In genomic region chr2:32626591-32627221, GRCh38 we compare ENCODE assay signal across 2 cellular contexts.
TF ChIP-seq lines count a peak whose summit lies in the region.

No MANE protein-coding gene starts in this region.

TF ChIP-seq in SK-N-SH, 30 proteins besides CTCF, POLR2A, EP300 and RAD21 (continued from another document):
- TF ChIP-seq ZBTB33 (IDR thresholded peaks at IDR 0.05; ENCODE audit: borderline replicate concordance, low read depth): no peak
- no peak for TF ChIP-seq RFX5 (IDR thresholded peaks at IDR 0.05; ENCODE audit: low read length)
- no peak for TF ChIP-seq FOSL2 (IDR thresholded peaks at IDR 0.05; ENCODE audit: borderline replicate concordance, low read depth)
- no peak for TF ChIP-seq ELF1 (IDR thresholded peaks at IDR 0.05)
- TF ChIP-seq IRF3 (IDR thresholded peaks at IDR 0.05; ENCODE audit: low read depth, low read length): no peak
- TF ChIP-seq NFIC (IDR thresholded peaks at IDR 0.05; ENCODE audit: borderline replicate concordance): no peak
- no peak for TF ChIP-seq SMC3 (IDR thresholded peaks at IDR 0.05; ENCODE audit: low read depth, low read length)
- no peak for TF ChIP-seq RXRA (IDR thresholded peaks at IDR 0.05; ENCODE audit: borderline replicate concordance, low read depth)
- TF ChIP-seq GABPA (IDR thresholded peaks at IDR 0.05; ENCODE audit: low read depth): no peak
- TF ChIP-seq PBX3 (IDR thresholded peaks at IDR 0.05): no peak

TF ChIP-seq in SK-N-SH treated with all-trans-retinoic acid at 6 μM for 48 hours, 23 proteins besides CTCF, POLR2A, EP300 and RAD21 (continued from another document):
- TF ChIP-seq TSHZ2 (CRISPR knock-in tag; IDR thresholded peaks at IDR 0.05) (no peak), RARB (CRISPR knock-in tag; IDR thresholded peaks at IDR 0.05) (no peak), PPARA (CRISPR knock-in tag; IDR thresholded peaks at IDR 0.05; ENCODE audit: borderline replicate concordance) (no peak), ZNF565 (CRISPR knock-in tag; conservative IDR thresholded peaks at IDR 0.05; ENCODE audit: low read depth) (no peak), ZC3H10 (CRISPR knock-in tag; IDR thresholded peaks at IDR 0.05) (no peak)
